Comparison of ENCODE assay signal across 26 cellular contexts in genomic region chr17:52178013-52178412, GRCh38.
"Had no signal": no experiment of that assay in that cellular context is flagged by ENCODE, and none has a peak within 500 bp of the region (broad histone marks: within the 10 kb centered on the region; RNA-seq: fewer than 3 reads in every experiment).

No MANE protein-coding gene starts in this region.

- DNase-seq: activated CD4-positive, alpha-beta T cell treated with anti-CD3 and anti-CD28 coated beads for 1 hour; activated CD4-positive, alpha-beta T cell treated with anti-CD3 and anti-CD28 coated beads, Interleukin-2, amount 10 ng/mL, durations not matched to agents 7 days and 5 days; activated CD8-positive, alpha-beta T cell treated with anti-CD3 and anti-CD28 coated beads for 36 hours; activated gamma-delta T cell treated with Interleukin-2 at 50 U/mL for 16 hours; activated naive CD4-positive, alpha-beta T cell treated with anti-CD3 and anti-CD28 coated beads, Interleukin-2, amount 50 U/mL, for 16 hours; activated T-cell treated with anti-CD3 and anti-CD28 coated beads, Interleukin-2, amount 50 U/mL, for 4 hours; amniotic stem cell; brain microvascular endothelial cell; caudate nucleus; islet precursor cell; left ventricle myocardium inferior; mesendoderm; natural killer cell; occipital lobe; psoas muscle; stimulated activated CD4-positive, alpha-beta T cell treated with anti-CD3 and anti-CD28 coated beads, Interleukin-2, amount 100 ng/mL, for 24 hours; stimulated activated naive CD4-positive, alpha-beta T cell; tibial artery; upper lobe of right lung had no signal

- H3K27ac ChIP-seq: brain microvascular endothelial cell, gastroesophageal sphincter, hepatocyte, left ventricle myocardium inferior, neural progenitor cell, parathyroid adenoma, psoas muscle, suprapubic skin, tibial artery, upper lobe of right lung had no signal

- ATAC-seq: activated CD8-positive, alpha-beta T cell treated with anti-CD3 and anti-CD28 coated beads for 36 hours; activated T-cell treated with anti-CD3 and anti-CD28 coated beads, Interleukin-2, amount 50 U/mL, for 4 hours; activated T-helper 17 cell treated with anti-CD3 and anti-CD28 coated beads, Interleukin-2, amount 50 U/mL, for 72 hours; gastroesophageal sphincter; natural killer cell; psoas muscle; upper lobe of right lung; WTC11 had no signal
